In the genomic region with DNA sequence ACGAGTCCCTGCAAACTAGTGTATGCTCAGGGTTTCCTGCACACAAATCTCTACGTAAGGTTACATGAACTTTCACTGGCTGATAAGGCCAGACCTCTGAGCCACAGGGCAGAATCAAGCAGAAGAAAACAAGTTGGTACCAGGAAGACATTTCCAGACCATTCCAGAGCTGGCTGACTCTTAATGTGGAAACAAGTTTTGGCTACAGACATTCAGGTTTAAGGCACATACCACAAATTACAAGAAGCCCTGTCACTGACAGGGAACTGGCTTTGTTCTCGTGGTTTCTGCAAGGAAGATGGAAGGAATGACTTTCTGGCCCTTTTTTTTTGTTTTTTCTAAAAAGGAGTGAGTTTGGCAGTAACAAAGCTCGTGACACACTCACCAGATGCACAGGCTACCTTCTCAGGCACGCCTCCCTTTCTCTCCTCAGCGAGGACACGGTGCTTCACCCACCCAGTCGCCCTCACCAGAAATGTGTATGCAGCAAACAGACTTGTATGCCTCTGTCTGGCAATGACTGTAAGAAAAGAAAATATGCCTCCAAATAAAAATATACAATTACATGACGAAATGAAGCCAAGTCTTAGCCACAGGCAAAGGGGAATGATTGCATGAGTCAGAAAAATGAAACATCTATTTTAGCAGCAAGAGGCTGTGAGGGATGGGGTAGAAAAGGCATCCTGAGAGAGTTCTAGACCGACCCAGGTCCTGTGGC, we compare ENCODE assay signal across 12 cellular contexts. TPM values are rescaled to one million over a fixed set of nuclear protein-coding genes. Genes with fewer than 3 reads are reported as not detected.
A peak's percentile ranks its signal among the peaks of the same experiment; 100 is the strongest.
DNase-seq lines count a peak whose midpoint lies in the region; ATAC-seq and TF ChIP-seq lines count a peak whose summit lies in the region.
"Had no signal": no experiment of that assay in that cellular context is flagged by ENCODE, and none has a peak within 500 bp of the region (broad histone marks: within the 10 kb centered on the region; RNA-seq: fewer than 3 reads in every experiment).

No MANE protein-coding gene starts in this region.

- H3K4me1 ChIP-seq in HAP-1 = no peaks in the 10 kb centered on the region

- no peak for ATAC-seq in left colon

- POLR2A ChIA-PET in BJ (lab: Charles Lee) = interaction anchor here (0.6 kb wide), 2 partner anchors 12 to 22 kb away, joined by 3 to 7 read pairs; no protein-coding TSS in a partner anchor

- DNase-seq in BJ (ENCODE audit: low read depth) (peak; percentile 95), RPMI7951 (ENCODE audit: low read depth) (peak; percentile 91), epithelial cell of prostate (ENCODE audit: low read depth, low spot score) (peak; percentile 69), posterior cingulate gyrus (peak in 6 of 10 donors; percentile 39 to 92 (median 76)), HAP-1 (ENCODE audit: low spot score in 2 of 2) (no peak), DMS 273 (lab: John Stamatoyannopoulos, UW; ENCODE audit: unreplicated experiment) (no peak), NCI-H1105 treated with DMSO at 0.1 percent for 48 hours (lab: John Stamatoyannopoulos, UW) (no peak), left colon (no peak)
- DNase-seq: central memory CD4-positive, alpha-beta T cell; NCI-H1436; T-helper 1 cell had no signal

- H3K4me3 ChIP-seq in BJ (ENCODE audit: low read depth, low read length) (no peak overlapping the region), HAP-1 (no peak overlapping the region)

- peak overlapping the region; percentile 75 for H3K27ac ChIP-seq in epithelial cell of prostate

- CTCF ChIA-PET in BJ (lab: Yijun Ruan, JAX) = interaction anchor here (4.1 kb wide), 1 partner anchor 11 kb away, joined by 15 read pairs; no protein-coding TSS in a partner anchor

- peaks cover 39% of the 10 kb centered on the region for H3K36me3 ChIP-seq in BJ (ENCODE audit: control insufficient read depth, insufficient read depth, low read length)
- H3K36me3 ChIP-seq in HAP-1 (replicated peaks) = peaks cover 49% of the 10 kb centered on the region

- intact Hi-C loops in posterior cingulate gyrus (cut with DNase I) = loop anchor here (5.0 kb wide), 1 partner anchor 47 kb away; no protein-coding TSS in a partner anchor
- intact Hi-C loops in left colon (cut with DNase I, micrococcal nuclease) = loop anchor here in 1 of 2 donors (10.0 kb wide), 1 partner anchor 50 kb away; the partner anchor contains the start of gene ANXA11

- peaks cover 3% of the 10 kb centered on the region; the same call in 1 of the 2 replicates for H3K9me3 ChIP-seq in HAP-1

- TF ChIP-seq CTCF in BJ (IDR thresholded peaks at IDR 0.05; ENCODE audit: insufficient read depth, low read depth, low read length) = no peak

- H3K27me3 ChIP-seq in BJ (ENCODE audit: control insufficient read depth, insufficient read depth, low read length) (no peaks in the 10 kb centered on the region), HAP-1 (ENCODE audit: low read depth) (no peaks in the 10 kb centered on the region)

- in situ Hi-C loops in HAP-1 (cut with MboI; ENCODE audit: low sequenced_read_pairs) = no loop called here

RNA-seq across cellular contexts. Expression of gene PLAC9, which starts 22.6 kb away (rescaled TPM):
- polyA plus RNA-seq in BJ (2011; rRNA removed) = 16.3 and 19.3 TPM in 2 replicates
- polyA minus RNA-seq in BJ (2011; rRNA and poly(A)+ RNA removed) = 2.7 and 4.3 TPM in 2 replicates
- 0.78 and 1.2 TPM in 2 replicates for total RNA-seq in RPMI7951 (2014; rRNA removed; shearing (Covaris generic))
- 1 to 10 TPM; 4.2 to 8.2 TPM for total RNA-seq in left colon
- total RNA-seq: mononuclear cell had no signal

RNA-seq across cellular contexts. Expression of gene ANXA11, which starts 50.2 kb away (rescaled TPM):
- polyA plus RNA-seq in BJ (2011; rRNA removed) = 210 and 239 TPM in 2 replicates
- polyA minus RNA-seq in BJ (2011; rRNA and poly(A)+ RNA removed) = 122 and 139 TPM in 2 replicates
- total RNA-seq in RPMI7951 (2014; rRNA removed; shearing (Covaris generic)) = 88.0 and 104 TPM in 2 replicates
- total RNA-seq in left colon = 100 to 1,000 TPM; 384 to 427 TPM

Comparison
In these comparisons a context has a peak if more than half of its experiments do, and no peak if none do; other contexts are left out.
1. DNase-seq: peak in BJ (single experiment), RPMI7951 (single experiment), epithelial cell of prostate (single experiment) and posterior cingulate gyrus (6 of 10); none in HAP-1 (0 of 2), DMS 273 (single experiment), NCI-H1105 treated with DMSO at 0.1 percent for 48 hours (single experiment) and left colon (0 of 2).